In genomic region chr7:5630670-5631069, GRCh38 we compare ENCODE assay signal across 8 cellular contexts. TPM values are rescaled to one million over a fixed set of nuclear protein-coding genes. Genes with fewer than 3 reads are reported as not detected.
A peak's percentile ranks its signal among the peaks of the same experiment; 100 is the strongest.
DNase-seq lines count a peak whose midpoint lies in the region; ATAC-seq and TF ChIP-seq lines count a peak whose summit lies in the region.
"Had no signal": no experiment of that assay in that cellular context is flagged by ENCODE, and none has a peak within 500 bp of the region (broad histone marks: within the 10 kb centered on the region; RNA-seq: fewer than 3 reads in every experiment).

No MANE protein-coding gene starts in this region.

- H3K27ac ChIP-seq in RWPE2 (ENCODE audit: poor library complexity, severe bottlenecking) (peak overlapping the region; percentile 76), foreskin keratinocyte (peak overlapping the region; percentile 22)

- no peak overlapping the region for H3K27ac Mint-ChIP-seq in activated T-cell treated with anti-CD3 and anti-CD28 coated beads, Interleukin-2, amount 50 U/mL, for 72 hours

- H3K27me3 Mint-ChIP-seq in activated T-cell treated with anti-CD3 and anti-CD28 coated beads, Interleukin-2, amount 50 U/mL, for 72 hours (ENCODE audit: low read depth), result no peaks in the 10 kb centered on the region

- no peak overlapping the region for H3K4me3 ChIP-seq in RWPE2 (ENCODE audit: severe bottlenecking)

- peaks cover 3 to 18% of the 10 kb centered on the region in 2 donors for H3K36me3 Mint-ChIP-seq in activated T-cell treated with anti-CD3 and anti-CD28 coated beads, Interleukin-2, amount 50 U/mL, for 72 hours (ENCODE audit: insufficient read depth in 2 of 2)

- no peaks in the 10 kb centered on the region for H3K36me3 ChIP-seq in RWPE2 (ENCODE audit: low read depth)

- no peak for DNase-seq in RWPE2 (ENCODE audit: low spot score)
- peak; percentile 61 to 73 for DNase-seq in activated T-cell treated with anti-CD3 and anti-CD28 coated beads, Interleukin-2, amount 50 U/mL, for 72 hours
- no peak for DNase-seq in foreskin keratinocyte
- peak; percentile 75 for DNase-seq in stimulated activated CD8-positive, alpha-beta memory T cell treated with anti-CD3 and anti-CD28 coated beads, Interleukin-4, amount 100 ng/mL, for 48 hours
- DNase-seq in iPS-NIHi7 (ENCODE audit: extremely low spot score), result no peak
- DNase-seq: NCI-H1105 treated with DMSO at 0.1 percent for 48 hours had no signal

- H3K4me1 ChIP-seq in RWPE2 (ENCODE audit: insufficient read depth, poor library complexity, severe bottlenecking), result peaks cover 17% of the 10 kb centered on the region
- peaks cover 13% of the 10 kb centered on the region for H3K4me1 ChIP-seq in foreskin keratinocyte

- TF ChIP-seq CTCF in RWPE2 (IDR thresholded peaks at IDR 0.05; ENCODE audit: poor library complexity, severe bottlenecking), result no peak
- TF ChIP-seq CTCF in foreskin keratinocyte (conservative IDR thresholded peaks at IDR 0.05), result no peak

- no peaks in the 10 kb centered on the region for H3K27me3 ChIP-seq in RWPE2 (ENCODE audit: insufficient read depth, poor library complexity, severe bottlenecking)
- H3K27me3 ChIP-seq in foreskin keratinocyte, result no peaks in the 10 kb centered on the region

- ATAC-seq in RWPE2 (ENCODE audit: low read depth) (peak; percentile 19; the same call in 2 of the 3 replicates), foreskin keratinocyte (peak; percentile 39), HG02588 (IDR thresholded peaks at IDR 0.05; ENCODE audit: unreplicated experiment) (no peak), HG02759 (IDR thresholded peaks at IDR 0.05; ENCODE audit: unreplicated experiment) (no peak)
- ATAC-seq in activated T-cell treated with anti-CD3 and anti-CD28 coated beads, Interleukin-2, amount 50 U/mL, for 72 hours (replicated peaks in 1 of 2), result peak; percentile 95 to 96

- H3K4me3 Mint-ChIP-seq in activated T-cell treated with anti-CD3 and anti-CD28 coated beads, Interleukin-2, amount 50 U/mL, for 72 hours, result peak overlapping the region; percentile 43 to 66

- no peaks in the 10 kb centered on the region for H3K9me3 ChIP-seq in RWPE2 (ENCODE audit: severe bottlenecking)

- peaks cover 46% of the 10 kb centered on the region for H3K4me1 Mint-ChIP-seq in activated T-cell treated with anti-CD3 and anti-CD28 coated beads, Interleukin-2, amount 50 U/mL, for 72 hours (ENCODE audit: low read depth)

- H3K9me3 Mint-ChIP-seq in activated T-cell treated with anti-CD3 and anti-CD28 coated beads, Interleukin-2, amount 50 U/mL, for 72 hours, result no peaks in the 10 kb centered on the region

RNA-seq across cellular contexts. Expression of gene FSCN1, which starts 38.1 kb away (rescaled TPM):
- total RNA-seq in activated T-cell treated with anti-CD3 and anti-CD28 coated beads, Interleukin-2, amount 50 U/mL, for 72 hours, result 10 to 100 TPM; 25.7 to 31.3 TPM
- total RNA-seq in foreskin keratinocyte, result 526 and 561 TPM in 2 replicates
- 520 and 572 TPM in 2 replicates for polyA plus RNA-seq in foreskin keratinocyte

Comparison
In these comparisons a context has a peak if more than half of its experiments do, and no peak if none do; other contexts are left out.
1. ATAC-seq: peak in RWPE2 (single experiment), activated T-cell treated with anti-CD3 and anti-CD28 coated beads, Interleukin-2, amount 50 U/mL, for 72 hours (2 of 2) and foreskin keratinocyte (single experiment); none in HG02588 (single experiment) and HG02759 (single experiment).
2. DNase-seq: peak in activated T-cell treated with anti-CD3 and anti-CD28 coated beads, Interleukin-2, amount 50 U/mL, for 72 hours (2 of 2) and stimulated activated CD8-positive, alpha-beta memory T cell treated with anti-CD3 and anti-CD28 coated beads, Interleukin-4, amount 100 ng/mL, for 48 hours (single experiment); none in RWPE2 (single experiment), foreskin keratinocyte (0 of 2) and iPS-NIHi7 (single experiment).
3. RNA of gene FSCN1, which starts 38.1 kb away (total RNA-seq): 526 to 561 TPM in foreskin keratinocyte; 25.7 to 31.3 TPM in activated T-cell treated with anti-CD3 and anti-CD28 coated beads, Interleukin-2, amount 50 U/mL, for 72 hours; every median in the first group is over 10 times any median in the second.